ENCODE assay signal across 8 cellular contexts in the genomic region with DNA sequence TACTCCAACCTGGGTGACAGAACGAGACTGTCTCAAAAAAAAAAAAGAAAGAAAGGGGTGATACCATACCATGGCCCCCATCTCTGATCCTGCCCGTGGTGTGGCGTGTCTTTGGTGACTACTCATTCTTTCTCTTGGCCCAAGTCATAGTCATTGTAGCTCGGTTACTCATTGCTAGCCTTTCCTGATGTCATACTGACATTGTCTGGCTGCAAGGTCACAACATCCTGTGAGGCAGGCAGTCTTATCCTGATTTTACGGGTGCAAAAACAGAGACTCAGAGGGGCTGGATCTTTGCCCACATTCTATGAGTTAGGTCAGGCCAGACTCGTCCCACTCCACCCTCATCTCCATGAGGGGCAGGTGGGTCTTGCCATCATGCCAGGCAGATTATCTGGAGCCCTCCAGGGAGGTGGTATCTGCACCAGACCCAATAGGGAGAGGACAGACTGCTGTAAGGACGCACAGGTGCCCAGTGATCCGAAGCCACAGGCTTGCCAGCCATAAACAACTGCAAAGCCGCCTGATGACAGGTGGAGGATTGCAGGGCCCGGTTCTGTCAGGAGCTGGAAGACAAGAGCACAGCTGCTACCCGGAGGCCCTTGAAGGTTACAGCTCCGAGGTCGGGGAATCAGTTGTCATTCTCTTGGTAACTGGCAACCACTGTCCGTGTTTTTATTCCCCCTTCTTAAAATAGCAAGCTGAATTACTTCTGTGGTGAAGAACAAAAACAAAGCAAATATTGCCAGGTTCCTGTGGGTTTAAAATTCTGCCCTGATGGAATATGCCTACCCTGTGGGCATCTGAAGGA. TPM values are rescaled to one million over a fixed set of nuclear protein-coding genes. Genes with fewer than 3 reads are reported as not detected.
DNase-seq lines count a peak whose midpoint lies in the region; ATAC-seq and TF ChIP-seq lines count a peak whose summit lies in the region.

No MANE protein-coding gene starts in this region.

- peak overlapping the region in 2 of 10 donors; percentile 11 to 83 for H3K27ac Mint-ChIP-seq in naive thymus-derived CD8-positive, alpha-beta T cell

- POLR2A ChIA-PET in naive thymus-derived CD8-positive, alpha-beta T cell (lab: Charles Lee) = interaction anchor here (0.6 kb wide), 1 partner anchor 16 kb away, joined by 3 read pairs; no protein-coding TSS in a partner anchor

- H3K9me3 Mint-ChIP-seq in naive thymus-derived CD8-positive, alpha-beta T cell = no peaks in the 10 kb centered on the region

- H3K9me3 ChIP-seq in ascending aorta = no peaks in the 10 kb centered on the region
- no peaks in the 10 kb centered on the region for H3K9me3 ChIP-seq in aorta (ENCODE audit: control insufficient read depth, low read length)

- H3K4me1 ChIP-seq in ascending aorta (peaks cover 5 to 41% of the 10 kb centered on the region in 2 donors), aorta (ENCODE audit: control insufficient read depth in 1 of 2, insufficient read depth in 2 of 2, low read length in 2 of 2) (peaks cover 0 to 1% of the 10 kb centered on the region in 2 donors)

- H3K36me3 Mint-ChIP-seq in naive thymus-derived CD8-positive, alpha-beta T cell = peaks cover 0 to 27% (median 1%) of the 10 kb centered on the region in 3 donors

- peak overlapping the region; percentile 77 to 89 for H3K27ac ChIP-seq in ascending aorta
- peak overlapping the region; percentile 16 to 91 for H3K27ac ChIP-seq in aorta (ENCODE audit: low read depth in 1 of 2, low read length in 2 of 2)

- TF ChIP-seq CTCF in ascending aorta (IDR thresholded peaks at IDR 0.05) = no peak

- H3K36me3 ChIP-seq in ascending aorta (peaks cover 8 to 13% of the 10 kb centered on the region in 2 donors), aorta (ENCODE audit: control insufficient read depth in 1 of 2, insufficient read depth in 2 of 2, low read length in 1 of 2) (peaks cover 0 to 3% of the 10 kb centered on the region in 2 donors)

- peak overlapping the region in 1 of 2 donors; percentile 15 for H3K4me3 ChIP-seq in ascending aorta
- H3K4me3 ChIP-seq in aorta (ENCODE audit: low read length in 2 of 2) = no peak overlapping the region

- no peak overlapping the region for H3K4me3 Mint-ChIP-seq in naive thymus-derived CD8-positive, alpha-beta T cell

- ATAC-seq in left colon (peak; percentile 19), aorta (ENCODE audit: low FRiP score) (peak; percentile 56), HG03342 (IDR thresholded peaks at IDR 0.05; ENCODE audit: unreplicated experiment) (no peak)
- no peak for ATAC-seq in naive thymus-derived CD8-positive, alpha-beta T cell

- peak; percentile 80 for DNase-seq in DMS53 (lab: John Stamatoyannopoulos, UW)
- peak; percentile 5 for DNase-seq in NCI-H187 treated with DMSO at 0.1 percent for 48 hours (lab: John Stamatoyannopoulos, UW)
- peak; percentile 35 to 88 for DNase-seq in ascending aorta (ENCODE audit: low spot score in 2 of 2)
- DNase-seq in left colon = peak; percentile 37 to 45
- peak; percentile 71 to 77 for DNase-seq in aorta
- DNase-seq in naive thymus-derived CD8-positive, alpha-beta T cell = no peak
- no peak for DNase-seq in SK-N-DZ (ENCODE audit: low spot score)

- WGBS in aorta, 2 donors = 11 to 12% methylated on average over 14 of the region's 14 CpGs

- no peaks in the 10 kb centered on the region for H3K27me3 ChIP-seq in ascending aorta
- H3K27me3 ChIP-seq in aorta (ENCODE audit: control insufficient read depth in 1 of 2, insufficient read depth in 2 of 2, low read length in 1 of 2) = no peaks in the 10 kb centered on the region

- H3K27me3 Mint-ChIP-seq in naive thymus-derived CD8-positive, alpha-beta T cell = no peaks in the 10 kb centered on the region

- peaks cover 22 to 60% (median 56%) of the 10 kb centered on the region in 4 donors for H3K4me1 Mint-ChIP-seq in naive thymus-derived CD8-positive, alpha-beta T cell

- intact Hi-C loops in ascending aorta (cut with DNase I) (loop anchor here (1.0 kb wide), 1 partner anchor 13 kb away; no protein-coding TSS in a partner anchor), left colon (cut with DNase I, micrococcal nuclease) (no loop called here), aorta (cut with DNase I) (no loop called here)

RNA-seq across cellular contexts. Expression of a gene that starts 13.8 kb away (rescaled TPM):
- total RNA-seq in ascending aorta (84.4 TPM), left colon (10 to 100 TPM; 62.4 to 63.2 TPM), aorta (10 to 100 TPM; 49.5 to 50.5 TPM)
- 10 to 100 TPM; 19.8 to 38.5 TPM for polyA plus RNA-seq in aorta
- 10 to 100 TPM; 45.9 to 47.8 TPM for total RNA-seq in naive thymus-derived CD8-positive, alpha-beta T cell
- 10 to 100 TPM; 26.6 to 29.6 (median 29.2) TPM for polyA plus RNA-seq in naive thymus-derived CD8-positive, alpha-beta T cell
- 31.1 and 33.7 TPM in 2 replicates for polyA plus RNA-seq in SK-N-DZ (2014; cell fraction: cytosol; rRNA removed)
- 24.1 and 25.1 TPM in 2 replicates for polyA plus RNA-seq in SK-N-DZ (2014; cell fraction: nucleus; rRNA removed)

RNA-seq across cellular contexts. Expression of a gene that starts 56.2 kb away (rescaled TPM):
- total RNA-seq in ascending aorta (6.8 TPM), left colon (10 to 100 TPM; 16.9 to 19.7 TPM), aorta (10 to 100 TPM; 15.3 to 16.0 TPM)
- polyA plus RNA-seq in aorta = 1 to 10 TPM; 7.5 to 9.3 TPM
- 10 to 100 TPM; 29.5 to 32.6 TPM for total RNA-seq in naive thymus-derived CD8-positive, alpha-beta T cell
- polyA plus RNA-seq in naive thymus-derived CD8-positive, alpha-beta T cell = 10 to 100 TPM in 2 of 3 donors, 1 to 10 TPM in 1; 7.9 to 17.8 (median 11.0) TPM
- 16.0 and 17.4 TPM in 2 replicates for polyA plus RNA-seq in SK-N-DZ (2014; cell fraction: cytosol; rRNA removed)
- polyA plus RNA-seq in SK-N-DZ (2014; cell fraction: nucleus; rRNA removed) = 15.0 and 17.7 TPM in 2 replicates

Comparison
In these comparisons a context has a peak if more than half of its experiments do, and no peak if none do; other contexts are left out.
1. DNase-seq: peak in DMS53 (single experiment), NCI-H187 treated with DMSO at 0.1 percent for 48 hours (single experiment), ascending aorta (2 of 2), left colon (2 of 2) and aorta (2 of 2); none in naive thymus-derived CD8-positive, alpha-beta T cell (0 of 10) and SK-N-DZ (single experiment).
2. ATAC-seq: peak in left colon (single experiment) and aorta (single experiment); none in HG03342 (single experiment) and naive thymus-derived CD8-positive, alpha-beta T cell (0 of 2).